16 cellular contexts compared by ENCODE assay signal in the genomic region with DNA sequence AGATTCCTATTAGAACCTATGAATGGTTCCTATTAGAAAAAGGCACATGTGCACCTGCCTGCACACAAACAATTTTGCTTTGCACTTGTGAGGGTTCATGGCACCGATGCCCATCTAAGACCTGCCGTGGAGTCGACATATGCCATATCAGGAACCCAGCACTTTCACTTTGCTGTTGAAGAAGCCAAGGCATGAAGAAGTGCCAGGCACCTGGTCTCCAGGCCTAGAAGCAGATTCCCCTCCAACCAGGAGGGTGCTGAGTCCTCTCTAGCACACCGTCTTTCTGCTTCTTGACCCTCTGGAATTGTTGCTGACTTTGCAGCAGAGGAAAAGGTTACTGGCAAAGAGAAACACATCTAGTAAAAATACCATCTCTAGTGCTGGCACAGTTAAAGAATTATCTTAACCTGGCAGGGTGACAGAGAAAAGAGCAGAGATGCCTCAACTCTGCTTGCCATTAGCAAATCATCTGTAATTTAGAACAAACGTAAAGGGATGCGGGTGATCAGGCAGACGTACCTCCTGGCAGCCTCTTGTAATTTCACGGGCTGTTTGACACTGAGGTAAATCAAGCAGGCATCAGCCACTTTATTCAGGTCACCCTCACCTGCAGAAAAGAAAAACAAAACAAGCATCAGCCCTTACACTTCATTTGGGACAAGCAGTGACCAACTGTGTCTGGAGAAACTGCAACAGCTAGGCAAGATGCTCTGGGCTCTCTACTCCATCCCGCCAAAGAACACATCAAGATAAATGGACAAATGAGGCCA.
"Had no signal": no experiment of that assay in that cellular context is flagged by ENCODE, and none has a peak within 500 bp of the region (broad histone marks: within the 10 kb centered on the region; RNA-seq: fewer than 3 reads in every experiment).

No MANE protein-coding gene starts in this region.

- H3K4me3 ChIP-seq: spleen, testis, upper lobe of left lung had no signal

- H3K9me3 ChIP-seq: spleen, testis, upper lobe of left lung had no signal

- DNase-seq: activated naive CD4-positive, alpha-beta T cell treated with Interleukin-2 at 50 U/mL for 16 hours; activated naive CD8-positive, alpha-beta T cell treated with anti-CD3 and anti-CD28 coated beads, Interleukin-2, amount 10 ng/mL, durations not matched to agents 7 days and 5 days; activated T-cell treated with anti-CD3 and anti-CD28 coated beads, Interleukin-2, amount 50 U/mL, for 48 hours; amniotic stem cell; cortex of kidney; kidney; naive thymus-derived CD4-positive, alpha-beta T cell; occipital lobe; spleen; stimulated activated CD4-positive, alpha-beta T cell treated with anti-CD3 and anti-CD28 coated beads, Interleukin-4, amount 100 ng/mL, for 1 hour; stimulated activated naive CD4-positive, alpha-beta T cell; T-helper 9 cell; testis had no signal

- H3K27me3 ChIP-seq: spleen, testis, upper lobe of left lung had no signal

- H3K27ac ChIP-seq: spleen, testis had no signal

- ATAC-seq: left lobe of liver; naive thymus-derived CD4-positive, alpha-beta T cell; WTC11 had no signal
